ENCODE assay signal across 19 cellular contexts in the genomic region with DNA sequence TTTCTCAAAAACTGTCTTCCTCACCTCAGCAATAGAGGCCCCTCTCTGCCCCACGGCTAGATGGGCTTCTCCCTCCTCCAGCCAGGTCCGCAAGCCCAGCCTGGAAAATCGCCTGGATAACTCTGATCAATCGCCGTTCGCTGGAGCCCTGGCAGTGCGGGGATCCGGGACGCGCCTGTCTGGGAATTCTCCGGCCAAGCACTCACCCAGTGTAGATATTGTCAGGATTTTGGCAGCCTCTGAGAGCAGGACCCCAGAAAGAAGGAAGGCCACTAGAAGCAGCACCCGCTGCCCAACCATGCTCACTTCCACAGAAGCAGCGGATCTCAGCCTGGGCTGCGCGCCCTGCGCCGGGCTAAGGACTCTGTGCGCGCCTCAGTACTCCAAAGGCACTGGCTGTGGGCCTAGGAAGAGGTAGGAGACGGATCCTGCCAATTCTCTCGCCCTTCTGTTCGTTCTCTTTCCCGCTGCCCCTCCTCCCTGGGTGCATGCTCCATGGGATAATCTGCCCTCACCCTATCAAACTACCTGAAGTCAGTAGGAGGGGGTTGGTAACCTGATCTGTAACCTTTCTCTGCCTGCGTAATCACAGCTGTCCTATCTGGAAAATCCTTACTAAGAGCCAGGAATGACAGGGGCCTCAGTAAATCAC. TPM values are rescaled to one million over a fixed set of nuclear protein-coding genes. Genes with fewer than 3 reads are reported as not detected.
A peak's percentile ranks its signal among the peaks of the same experiment; 100 is the strongest.
DNase-seq lines count a peak whose midpoint lies in the region; TF ChIP-seq lines count a peak whose summit lies in the region.
"Had no signal": no experiment of that assay in that cellular context is flagged by ENCODE, and none has a peak within 500 bp of the region (broad histone marks: within the 10 kb centered on the region; RNA-seq: fewer than 3 reads in every experiment).

A gene with protein sequence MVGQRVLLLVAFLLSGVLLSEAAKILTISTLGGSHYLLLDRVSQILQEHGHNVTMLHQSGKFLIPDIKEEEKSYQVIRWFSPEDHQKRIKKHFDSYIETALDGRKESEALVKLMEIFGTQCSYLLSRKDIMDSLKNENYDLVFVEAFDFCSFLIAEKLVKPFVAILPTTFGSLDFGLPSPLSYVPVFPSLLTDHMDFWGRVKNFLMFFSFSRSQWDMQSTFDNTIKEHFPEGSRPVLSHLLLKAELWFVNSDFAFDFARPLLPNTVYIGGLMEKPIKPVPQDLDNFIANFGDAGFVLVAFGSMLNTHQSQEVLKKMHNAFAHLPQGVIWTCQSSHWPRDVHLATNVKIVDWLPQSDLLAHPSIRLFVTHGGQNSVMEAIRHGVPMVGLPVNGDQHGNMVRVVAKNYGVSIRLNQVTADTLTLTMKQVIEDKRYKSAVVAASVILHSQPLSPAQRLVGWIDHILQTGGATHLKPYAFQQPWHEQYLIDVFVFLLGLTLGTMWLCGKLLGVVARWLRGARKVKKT (minus strand): TSS at position 450 of the 652 bp plus-strand sequence. CDS start 150 bp downstream, at position 300.

- H3K14ac ChIP-seq in mesenchymal stem cell (ENCODE audit: low read length in 2 of 2) = no peak within 1 kb of the TSS

- no peak within 1 kb of the TSS for H3K4ac ChIP-seq in mesenchymal stem cell (ENCODE audit: low read depth in 1 of 2, low read length in 2 of 2)

- CTCF ChIA-PET in A673 (lab: Charles Lee) = no interaction called here

- H3K9ac ChIP-seq in mesenchymal stem cell (ENCODE audit: low read length) = no peak within 1 kb of the TSS
- H3K9ac ChIP-seq: BLaER1 had no signal

- 6% methylated on average over 23 of the region's 24 CpGs for WGBS in mesenchymal stem cell

- no peak within 1 kb of the TSS for H2AK5ac ChIP-seq in mesenchymal stem cell (ENCODE audit: low read length, severe bottlenecking)

- H3K36me3 Mint-ChIP-seq in neural crest cell (ENCODE audit: low read depth) = no peaks in the 10 kb centered on the region
- H3K36me3 Mint-ChIP-seq: activated naive CD8-positive, alpha-beta T cell treated with anti-CD3 and anti-CD28 coated beads, Interleukin-2, amount 10 ng/mL, durations not matched to agents 7 days and 5 days; naive thymus-derived CD8-positive, alpha-beta T cell had no signal

- H3K9me3 ChIP-seq in mesenchymal stem cell (ENCODE audit: control insufficient read depth, low read length) = no peaks in the 10 kb centered on the region
- H3K9me3 ChIP-seq in A673 (ENCODE audit: low read depth, low read length, poor library complexity, severe bottlenecking) = no peaks in the 10 kb centered on the region
- H3K9me3 ChIP-seq: SJSA1, suprapubic skin had no signal

- H2BK12ac ChIP-seq in mesenchymal stem cell (ENCODE audit: low read length in 2 of 2) = no peak within 1 kb of the TSS

- no peak within 1 kb of the TSS for H3K18ac ChIP-seq in mesenchymal stem cell (ENCODE audit: low read depth in 1 of 2, low read length in 2 of 2)

- no peak within 1 kb of the TSS for H3K23ac ChIP-seq in mesenchymal stem cell (ENCODE audit: low read length in 2 of 2)

- H3K27ac ChIP-seq in mesenchymal stem cell (ENCODE audit: low read length, poor library complexity, severe bottlenecking) = no peak within 1 kb of the TSS
- H3K27ac ChIP-seq in A673 (ENCODE audit: low read depth, low read length, poor library complexity, severe bottlenecking) = no peak within 1 kb of the TSS
- H3K27ac ChIP-seq: BLaER1, SJSA1, skin epidermis, suprapubic skin, VCaP had no signal

- H3K4me1 ChIP-seq in mesenchymal stem cell (ENCODE audit: control insufficient read depth, insufficient read depth, low read depth, low read length) (no peaks in the 10 kb centered on the region), A673 (ENCODE audit: insufficient read depth, low read length, poor library complexity, severe bottlenecking) (no peaks in the 10 kb centered on the region)
- H3K4me1 ChIP-seq: BLaER1, SJSA1, suprapubic skin had no signal

- TF ChIP-seq CTCF in epithelial cell of proximal tubule (conservative IDR thresholded peaks at IDR 0.05; ENCODE audit: low read depth, low read length) (no peak), neural crest cell (conservative IDR thresholded peaks at IDR 0.05) (no peak), A673 (conservative IDR thresholded peaks at IDR 0.05; ENCODE audit: low read depth, low read length) (no peak)

- intact Hi-C loops in A673 (cut with micrococcal nuclease; ENCODE audit: unreplicated experiment) = no loop called here

- H3K4me1 Mint-ChIP-seq in neural crest cell = peaks cover 9% of the 10 kb centered on the region
- H3K4me1 Mint-ChIP-seq: activated naive CD8-positive, alpha-beta T cell treated with anti-CD3 and anti-CD28 coated beads, Interleukin-2, amount 10 ng/mL, durations not matched to agents 7 days and 5 days; naive thymus-derived CD8-positive, alpha-beta T cell had no signal

- H2AFZ ChIP-seq in mesenchymal stem cell (ENCODE audit: low read depth, low read length) = no peak within 1 kb of the TSS

- H4K8ac ChIP-seq in mesenchymal stem cell (ENCODE audit: low read length) = no peak within 1 kb of the TSS

- H2BK5ac ChIP-seq in mesenchymal stem cell (ENCODE audit: low read depth, low read length, poor library complexity, severe bottlenecking) = no peak within 1 kb of the TSS

- no peak within 1 kb of the TSS for H3K27ac Mint-ChIP-seq in neural crest cell (ENCODE audit: unreplicated experiment)
- H3K27ac Mint-ChIP-seq: activated naive CD8-positive, alpha-beta T cell treated with anti-CD3 and anti-CD28 coated beads, Interleukin-2, amount 10 ng/mL, durations not matched to agents 7 days and 5 days; naive thymus-derived CD8-positive, alpha-beta T cell had no signal

- peaks cover 72% of the 10 kb centered on the region for H3K27me3 Mint-ChIP-seq in neural crest cell (ENCODE audit: low read depth)

- H2BK15ac ChIP-seq in mesenchymal stem cell (ENCODE audit: low read depth, poor library complexity, severe bottlenecking) = no peak within 1 kb of the TSS

- POLR2A ChIA-PET in A673 (lab: Charles Lee; ENCODE audit: low non-redundant PET) = no interaction called here

- H2BK120ac ChIP-seq in mesenchymal stem cell (ENCODE audit: low read depth, low read length) = no peak within 1 kb of the TSS

- peak; percentile 81 for DNase-seq in H7
- DNase-seq in NCI-H2171 treated with DMSO at 0.1 percent for 48 hours (lab: John Stamatoyannopoulos, UW) = peak; percentile 100
- peak; percentile 36 for DNase-seq in epithelial cell of proximal tubule (ENCODE audit: low read depth)
- DNase-seq in neural crest cell (ENCODE audit: low read depth, low spot score) = peak; percentile 1
- no peak for DNase-seq in mesenchymal stem cell
- no peak for DNase-seq in cerebellar cortex (ENCODE audit: low spot score)
- DNase-seq in NCI-H510A (lab: John Stamatoyannopoulos, UW) = no peak
- DNase-seq in A673 (ENCODE audit: low spot score) = no peak
- DNase-seq: activated CD8-positive, alpha-beta memory T cell treated with anti-CD3 and anti-CD28 coated beads, Interleukin-2, amount 50 U/mL, for 48 hours; activated naive CD8-positive, alpha-beta T cell treated with anti-CD3 and anti-CD28 coated beads, Interleukin-2, amount 10 ng/mL, durations not matched to agents 7 days and 5 days; naive thymus-derived CD8-positive, alpha-beta T cell; NCI-H226 had no signal

- no peak within 1 kb of the TSS for H3K4me3 Mint-ChIP-seq in neural crest cell
- H3K4me3 Mint-ChIP-seq: activated naive CD8-positive, alpha-beta T cell treated with anti-CD3 and anti-CD28 coated beads, Interleukin-2, amount 10 ng/mL, durations not matched to agents 7 days and 5 days; naive thymus-derived CD8-positive, alpha-beta T cell had no signal

- H3K4me3 ChIP-seq in H7 (ENCODE audit: insufficient read depth, low read depth, low read length) (peak within 1 kb of the TSS; percentile 50), epithelial cell of proximal tubule (ENCODE audit: low read depth, low read length) (peak within 1 kb of the TSS; percentile 56), mesenchymal stem cell (ENCODE audit: insufficient read depth in 1 of 2, low read depth in 1 of 2, low read length in 2 of 2) (no peak within 1 kb of the TSS), A673 (ENCODE audit: low read depth, low read length, poor library complexity, severe bottlenecking) (no peak within 1 kb of the TSS)
- H3K4me3 ChIP-seq: BLaER1, SJSA1, skin epidermis, suprapubic skin had no signal

- no peak within 1 kb of the TSS for H3K4me2 ChIP-seq in mesenchymal stem cell (ENCODE audit: low read length, poor library complexity, severe bottlenecking)
- H3K4me2 ChIP-seq: BLaER1 had no signal

- H3K9me3 Mint-ChIP-seq in neural crest cell = no peaks in the 10 kb centered on the region
- H3K9me3 Mint-ChIP-seq: activated naive CD8-positive, alpha-beta T cell treated with anti-CD3 and anti-CD28 coated beads, Interleukin-2, amount 10 ng/mL, durations not matched to agents 7 days and 5 days; naive thymus-derived CD8-positive, alpha-beta T cell had no signal

- BruUV-seq in A673 (replicated peaks; lab: Mats Ljungman, UMichigan) = no TSS peak

- H4K91ac ChIP-seq in mesenchymal stem cell (ENCODE audit: low read length) = no peak within 1 kb of the TSS

- no peaks in the 10 kb centered on the region for H3K79me1 ChIP-seq in mesenchymal stem cell (replicated peaks; ENCODE audit: low read length, poor library complexity, severe bottlenecking)

- H3K27me3 ChIP-seq in H7 (ENCODE audit: control insufficient read depth, insufficient read depth, low read length) (peaks cover 18% of the 10 kb centered on the region), mesenchymal stem cell (ENCODE audit: control insufficient read depth in 1 of 2, insufficient read depth in 1 of 2, low read length in 2 of 2) (peaks cover 11 to 21% of the 10 kb centered on the region in 2 experiments), A673 (replicated peaks; ENCODE audit: insufficient read depth, low read depth, low read length, poor library complexity) (no peaks in the 10 kb centered on the region)
- H3K27me3 ChIP-seq: BLaER1 had no signal

- H3K36me3 ChIP-seq in H7 (replicated peaks; ENCODE audit: control insufficient read depth, insufficient read depth, low read length) (no peaks in the 10 kb centered on the region), mesenchymal stem cell (ENCODE audit: control insufficient read depth in 1 of 2, insufficient read depth in 2 of 2, low read depth in 1 of 2, low read length in 2 of 2) (no peaks in the 10 kb centered on the region), A673 (ENCODE audit: insufficient read depth, low read length, poor library complexity, severe bottlenecking) (no peaks in the 10 kb centered on the region)
- H3K36me3 ChIP-seq: BLaER1, SJSA1, suprapubic skin had no signal

RNA-seq across cellular contexts. Expression of the gene that starts here (rescaled TPM):
- total RNA-seq in H7 (2014; rRNA removed; shearing (Covaris generic)) = 0.87 and 2.1 TPM in 2 replicates
- 0.12 TPM in 1 of 2 replicates, not detected in the other for total RNA-seq in epithelial cell of proximal tubule
- total RNA-seq in neural crest cell = not detected in 2 replicates
- polyA plus RNA-seq in mesenchymal stem cell (2013, experiment 1 of 2) = not detected
- not detected for polyA plus RNA-seq in mesenchymal stem cell (2013, experiment 2 of 2)
- 0.19 and 0.24 TPM in 2 replicates for total RNA-seq in A673 (2021)
- total RNA-seq: activated naive CD8-positive, alpha-beta T cell treated with anti-CD3 and anti-CD28 coated beads, Interleukin-2, amount 10 ng/mL, durations not matched to agents 7 days and 5 days; fibroblast of lung; LHCN-M2; naive thymus-derived CD8-positive, alpha-beta T cell; SJSA1 had no signal
- polyA plus RNA-seq: fibroblast of lung; naive thymus-derived CD8-positive, alpha-beta T cell had no signal

Comparison
In these comparisons a context has a peak if more than half of its experiments do, and no peak if none do; other contexts are left out.
1. Peak in DNase-seq and H3K4me3 ChIP-seq in epithelial cell of proximal tubule; RNA of the gene not detected or under 1 TPM.
2. Peak in DNase-seq in neural crest cell; RNA of the gene not detected or under 1 TPM.
3. DNase-seq: peak in H7 (single experiment) and NCI-H2171 treated with DMSO at 0.1 percent for 48 hours (single experiment); none in mesenchymal stem cell (single experiment), cerebellar cortex (single experiment), NCI-H510A (single experiment) and A673 (single experiment).